10 cellular contexts compared by ENCODE assay signal in genomic region chr10:33132626-33133025, GRCh38.
DNase-seq lines count a peak whose midpoint lies in the region; ATAC-seq, FAIRE-seq and TF ChIP-seq lines count a peak whose summit lies in the region.
"Had no signal": no experiment of that assay in that cellular context is flagged by ENCODE, and none has a peak within 500 bp of the region (broad histone marks: within the 10 kb centered on the region; RNA-seq: fewer than 3 reads in every experiment).

No MANE protein-coding gene starts in this region.

- H3K27ac ChIP-seq in A549: peak overlapping the region; percentile 84 to 95
- peak overlapping the region; percentile 98 for H3K27ac ChIP-seq in RWPE1
- no peak overlapping the region for H3K27ac ChIP-seq in coronary artery

- peak in 1 of 2 experiments; percentile 47; a peak in 3 of 6 replicates for ATAC-seq in A549
- ATAC-seq in GM19351 (IDR thresholded peaks at IDR 0.05; ENCODE audit: unreplicated experiment): peak; percentile 60
- no peak for ATAC-seq in GM21360 (IDR thresholded peaks at IDR 0.05; ENCODE audit: unreplicated experiment)

- H3K4me2 ChIP-seq in A549: peak overlapping the region; percentile 51; the same call in 2 of the 3 replicates

- TF ChIP-seq POLR2A in A549 (IDR thresholded peaks at IDR 0.05; ENCODE audit: low read length): no peak

- H3K4me3 ChIP-seq in A549 (no peak overlapping the region), choroid plexus epithelial cell (ENCODE audit: low read depth, low read length) (no peak overlapping the region), coronary artery (no peak overlapping the region)

- no peaks in the 10 kb centered on the region for H3K9me3 ChIP-seq in A549

- POLR2A ChIA-PET in A549 (lab: Yijun Ruan, JAX) (no interaction called here), RWPE1 (lab: Yijun Ruan, JAX; ENCODE audit: low non-redundant PET) (no interaction called here)

- peak; percentile 52 to 76 for TF ChIP-seq RAD21 in A549 (conservative IDR thresholded peaks at IDR 0.05 in 1 of 2, IDR thresholded peaks at IDR 0.05 in 1 of 2)

- H3K4me1 ChIP-seq in A549: peaks cover 84% of the 10 kb centered on the region

- DNase-seq in A549 (ENCODE audit: low read depth in 1 of 2, low spot score in 1 of 2) (peak in 1 of 2 experiments; percentile 77), RWPE1 (ENCODE audit: low spot score) (no peak), choroid plexus epithelial cell (ENCODE audit: low read depth) (no peak), coronary artery (ENCODE audit: low spot score) (no peak), DMS153 (lab: John Stamatoyannopoulos, UW) (no peak), AG08396 (ENCODE audit: low spot score) (no peak)
- DNase-seq: NCI-H446, posterior cingulate gyrus had no signal

- FAIRE-seq in A549 (lab: Jason Lieb, UNC): peak; percentile 36

- no peak for TF ChIP-seq EP300 in A549 (IDR thresholded peaks at IDR 0.05)

- CTCF ChIA-PET in A549 (lab: Yijun Ruan, JAX): interaction anchor here (1.0 to 10.8 kb wide), 2 partner anchors 13 to 123 kb away, joined by 3 to 82 read pairs; no protein-coding TSS in a partner anchor
- CTCF ChIA-PET in RWPE1 (lab: Yijun Ruan, JAX): no interaction called here

- TF ChIP-seq CTCF in A549 (IDR thresholded peaks at IDR 0.05) (peak; percentile 38; the same call in 2 of the 3 replicates), RWPE1 (conservative IDR thresholded peaks at IDR 0.05; ENCODE audit: low read depth) (no peak), choroid plexus epithelial cell (conservative IDR thresholded peaks at IDR 0.05; ENCODE audit: low read depth, low read length) (peak; percentile 20), coronary artery (IDR thresholded peaks at IDR 0.05) (no peak)

- WGBS in A549 (ENCODE audit: missing lambda C conversion rate): 84% methylated on average over 1 of the region's 1 CpG

TF ChIP-seq in A549, 52 proteins besides CTCF, POLR2A, EP300 and RAD21:
- 0 out of 2 replicates have a peak, but pooled peaks have one; percentile 14 for TF ChIP-seq HOXB13 (CRISPR knock-in tag; IDR thresholded peaks at IDR 0.05; ENCODE audit: low read depth)
- no peak for TF ChIP-seq MAFK (IDR thresholded peaks at IDR 0.05; ENCODE audit: partially characterized antibody)
- TF ChIP-seq TP53 (CRISPR knock-in tag; IDR thresholded peaks at IDR 0.05): no peak
- TF ChIP-seq TFCP2L1 (CRISPR knock-in tag; IDR thresholded peaks at IDR 0.05): no peak
- no peak for TF ChIP-seq CEBPB (IDR thresholded peaks at IDR 0.05)
- no peak for TF ChIP-seq JUN (IDR thresholded peaks at IDR 0.05)
- no peak for TF ChIP-seq KDM1A (IDR thresholded peaks at IDR 0.05; ENCODE audit: low read depth)

Comparison
In these comparisons a context has a peak if more than half of its experiments do, and no peak if none do; other contexts are left out.
1. H3K27ac ChIP-seq: peak in A549 (2 of 2) and RWPE1 (single experiment); none in coronary artery (0 of 2).
2. CTCF ChIP-seq: peak in A549 (single experiment) and choroid plexus epithelial cell (single experiment); none in RWPE1 (single experiment) and coronary artery (single experiment).